ENCODE assay signal across 19 cellular contexts in genomic region chrX:72031634-72032033, GRCh38.
"Had no signal": no experiment of that assay in that cellular context is flagged by ENCODE, and none has a peak within 500 bp of the region (broad histone marks: within the 10 kb centered on the region; RNA-seq: fewer than 3 reads in every experiment).

No MANE protein-coding gene starts in this region.

- H3K4me3 ChIP-seq: esophagus squamous epithelium, heart left ventricle, ovary, suprapubic skin, thyroid gland had no signal

- H3K27me3 Mint-ChIP-seq: effector memory CD8-positive, alpha-beta T cell; type B pancreatic cell had no signal

- H3K27me3 ChIP-seq: esophagus squamous epithelium, neutrophil, ovary, suprapubic skin, thyroid gland had no signal

- H3K9me3 ChIP-seq: esophagus squamous epithelium, neutrophil, ovary, suprapubic skin, thyroid gland had no signal

- H3K36me3 ChIP-seq: esophagus squamous epithelium, heart left ventricle, neutrophil, ovary, suprapubic skin, thyroid gland had no signal

- H3K9me3 Mint-ChIP-seq: dendritic cell treated with granulocyte-macrophage colony-stimulating factor and Interleukin-4, amounts not matched to agents 40 ng/mL and 50 ng/mL, for 4 days; effector memory CD8-positive, alpha-beta T cell; stimulated activated effector memory CD8-positive, alpha-beta T cell treated with anti-CD3 and anti-CD28 coated beads, Interleukin-12 subunit alpha, Interleukin-12 subunit beta, amount 100 ng/mL, for 72 hours had no signal

- H3K27ac ChIP-seq: heart left ventricle, neutrophil, ovary, suprapubic skin, thyroid gland had no signal

- H3K36me3 Mint-ChIP-seq: stimulated activated effector memory CD8-positive, alpha-beta T cell treated with anti-CD3 and anti-CD28 coated beads, Interleukin-12 subunit alpha, Interleukin-12 subunit beta, amount 100 ng/mL, for 72 hours; type B pancreatic cell had no signal

- H3K27ac Mint-ChIP-seq: dendritic cell treated with granulocyte-macrophage colony-stimulating factor and Interleukin-4, amounts not matched to agents 40 ng/mL and 50 ng/mL, for 4 days; effector memory CD8-positive, alpha-beta T cell; naive thymus-derived CD8-positive, alpha-beta T cell; stimulated activated effector memory CD8-positive, alpha-beta T cell treated with anti-CD3 and anti-CD28 coated beads, Interleukin-12 subunit alpha, Interleukin-12 subunit beta, amount 100 ng/mL, for 72 hours; type B pancreatic cell had no signal

- H3K4me1 Mint-ChIP-seq: naive thymus-derived CD8-positive, alpha-beta T cell had no signal

- ATAC-seq: effector memory CD8-positive, alpha-beta T cell; heart left ventricle; left colon; naive thymus-derived CD8-positive, alpha-beta T cell; right cardiac atrium; stimulated activated effector memory CD8-positive, alpha-beta T cell treated with anti-CD3 and anti-CD28 coated beads, Interleukin-12 subunit alpha, Interleukin-12 subunit beta, amount 100 ng/mL, for 72 hours; stimulated activated naive CD8-positive, alpha-beta T cell treated with anti-CD3 and anti-CD28 coated beads, Interleukin-15, Interleukin-2, amounts not matched to agents 100 U/mL and 50 U/mL, for 24 hours had no signal

- DNase-seq: effector memory CD8-positive, alpha-beta T cell; esophagus squamous epithelium; foreskin melanocyte; heart left ventricle; hippocampal formation; left colon; mesendoderm; naive thymus-derived CD8-positive, alpha-beta T cell; ovary; right cardiac atrium; stimulated activated CD4-positive, alpha-beta T cell treated with anti-CD3 and anti-CD28 coated beads, Interleukin-4, amount 100 ng/mL, for 1 hour; stimulated activated CD8-positive, alpha-beta memory T cell treated with anti-CD3 and anti-CD28 coated beads, Interleukin-4, amount 100 ng/mL, for 48 hours; stimulated activated naive CD8-positive, alpha-beta T cell treated with anti-CD3 and anti-CD28 coated beads, Interleukin-15, Interleukin-2, amounts not matched to agents 100 U/mL and 50 U/mL, for 24 hours; thyroid gland had no signal

- H3K4me3 Mint-ChIP-seq: dendritic cell treated with granulocyte-macrophage colony-stimulating factor and Interleukin-4, amounts not matched to agents 40 ng/mL and 50 ng/mL, for 4 days; effector memory CD8-positive, alpha-beta T cell; naive thymus-derived CD8-positive, alpha-beta T cell; stimulated activated effector memory CD8-positive, alpha-beta T cell treated with anti-CD3 and anti-CD28 coated beads, Interleukin-12 subunit alpha, Interleukin-12 subunit beta, amount 100 ng/mL, for 72 hours; type B pancreatic cell had no signal
